ENCODE assay signal across 29 cellular contexts in genomic region chr6:44487611-44488010, GRCh38.
"Had no signal": no experiment of that assay in that cellular context is flagged by ENCODE, and none has a peak within 500 bp of the region (broad histone marks: within the 10 kb centered on the region; RNA-seq: fewer than 3 reads in every experiment).

No MANE protein-coding gene starts in this region.

- H3K4me3 ChIP-seq: adrenal gland, SJSA1 had no signal

- FAIRE-seq: bronchial epithelial cell had no signal

- DNase-seq: activated CD4-positive, alpha-beta T cell treated with anti-CD3 and anti-CD28 coated beads for 4 hours; activated CD8-positive, alpha-beta memory T cell treated with anti-CD3 and anti-CD28 coated beads, Interleukin-2, amount 50 U/mL, for 4 hours; activated CD8-positive, alpha-beta T cell treated with anti-CD3 and anti-CD28 coated beads for 36 hours; activated naive CD4-positive, alpha-beta T cell treated with anti-CD3 and anti-CD28 coated beads, Interleukin-2, amount 50 U/mL, for 16 hours; activated naive CD8-positive, alpha-beta T cell treated with anti-CD3 and anti-CD28 coated beads, Interleukin-2, amount 10 ng/mL, durations not matched to agents 7 days and 5 days; activated T-cell treated with anti-CD3 and anti-CD28 coated beads, Interleukin-2, amount 50 U/mL, for 72 hours; adrenal gland; anterior cingulate cortex; central memory CD4-positive, alpha-beta T cell; KG1; NCI-H1092; NCI-H1417; NCI-H1930; NCI-H2107; NCI-H2171 treated with DMSO at 0.1 percent for 48 hours; NCI-H226; NCI-H526 treated with DMSO at 0.1 percent for 48 hours; NCI-H82; OCI-M1; Right ventricle myocardium superior; T-cell; T-helper 2 cell had no signal

- H3K4me1 ChIP-seq: adrenal gland had no signal

- H3K36me3 Mint-ChIP-seq: activated naive CD8-positive, alpha-beta T cell treated with anti-CD3 and anti-CD28 coated beads, Interleukin-2, amount 10 ng/mL, durations not matched to agents 7 days and 5 days; IgD-negative memory B cell; T-cell had no signal

- H3K27me3 ChIP-seq: SJSA1 had no signal

- H3K4me3 Mint-ChIP-seq: activated CD8-positive, alpha-beta T cell treated with anti-CD3 and anti-CD28 coated beads for 36 hours; activated naive CD8-positive, alpha-beta T cell treated with anti-CD3 and anti-CD28 coated beads, Interleukin-2, amount 10 ng/mL, durations not matched to agents 7 days and 5 days; activated T-cell treated with anti-CD3 and anti-CD28 coated beads, Interleukin-2, amount 50 U/mL, for 72 hours; IgD-negative memory B cell; T-cell had no signal

- H3K9me3 ChIP-seq: adrenal gland, SJSA1 had no signal

- H3K4me1 Mint-ChIP-seq: activated naive CD8-positive, alpha-beta T cell treated with anti-CD3 and anti-CD28 coated beads, Interleukin-2, amount 10 ng/mL, durations not matched to agents 7 days and 5 days; IgD-negative memory B cell; T-cell had no signal

- H3K27ac ChIP-seq: adrenal gland, RWPE1, SJSA1 had no signal

- ATAC-seq: activated CD4-positive, CD25-positive, alpha-beta regulatory T cell treated with anti-CD3 and anti-CD28 coated beads, Interleukin-2, amount 50 U/mL, for 24 hours; activated CD8-positive, alpha-beta T cell treated with anti-CD3 and anti-CD28 coated beads for 36 hours; activated T-cell treated with anti-CD3 and anti-CD28 coated beads, Interleukin-2, amount 50 U/mL, for 72 hours; Panc1; T-cell had no signal

- H3K36me3 ChIP-seq: adrenal gland, SJSA1 had no signal

- H3K9me3 Mint-ChIP-seq: activated CD8-positive, alpha-beta T cell treated with anti-CD3 and anti-CD28 coated beads for 36 hours; activated naive CD8-positive, alpha-beta T cell treated with anti-CD3 and anti-CD28 coated beads, Interleukin-2, amount 10 ng/mL, durations not matched to agents 7 days and 5 days; activated T-helper 2 cell treated with anti-CD3 and anti-CD28 coated beads, Interferon-gamma antibody, Interleukin-2, Interleukin-4, amounts not matched to agents 10 μg/mL and 5 μg/mL and 100 μg/mL, durations not matched to agents 14 hours and 24 hours and 36 hours; T-cell had no signal

- H3K27ac Mint-ChIP-seq: activated CD8-positive, alpha-beta T cell treated with anti-CD3 and anti-CD28 coated beads for 36 hours; activated naive CD8-positive, alpha-beta T cell treated with anti-CD3 and anti-CD28 coated beads, Interleukin-2, amount 10 ng/mL, durations not matched to agents 7 days and 5 days; activated T-cell treated with anti-CD3 and anti-CD28 coated beads, Interleukin-2, amount 50 U/mL, for 72 hours; activated T-helper 2 cell treated with anti-CD3 and anti-CD28 coated beads, Interferon-gamma antibody, Interleukin-2, Interleukin-4, amounts not matched to agents 10 μg/mL and 5 μg/mL and 100 μg/mL, durations not matched to agents 14 hours and 24 hours and 36 hours; IgD-negative memory B cell; T-cell had no signal
